In the genomic region with DNA sequence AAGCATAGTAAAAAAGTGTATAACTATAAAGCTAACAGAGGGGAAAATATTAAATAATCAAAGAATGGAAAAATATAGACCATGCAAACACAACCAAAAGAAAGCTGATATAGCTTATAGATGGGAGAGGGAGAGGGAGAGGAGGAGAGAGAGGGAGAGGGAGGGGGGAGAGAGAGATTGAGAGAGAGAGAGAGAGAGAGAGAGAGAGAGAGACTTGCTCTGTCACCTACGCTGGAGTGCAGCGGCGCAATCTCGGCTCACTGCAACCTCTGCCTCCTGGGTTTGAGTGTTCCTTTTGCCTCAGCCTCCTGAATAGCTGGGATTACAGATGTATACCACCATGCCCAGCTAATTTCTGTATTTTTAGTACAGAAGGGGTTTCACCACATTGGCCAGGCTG, we compare ENCODE assay signal across 1 cellular context.
TF ChIP-seq lines count a peak whose summit lies in the region.

No MANE protein-coding gene starts in this region.

TF ChIP-seq in WTC11, 78 proteins besides CTCF, POLR2A, EP300 and RAD21 (continued from another document):
- TF ChIP-seq, protein P1, sequence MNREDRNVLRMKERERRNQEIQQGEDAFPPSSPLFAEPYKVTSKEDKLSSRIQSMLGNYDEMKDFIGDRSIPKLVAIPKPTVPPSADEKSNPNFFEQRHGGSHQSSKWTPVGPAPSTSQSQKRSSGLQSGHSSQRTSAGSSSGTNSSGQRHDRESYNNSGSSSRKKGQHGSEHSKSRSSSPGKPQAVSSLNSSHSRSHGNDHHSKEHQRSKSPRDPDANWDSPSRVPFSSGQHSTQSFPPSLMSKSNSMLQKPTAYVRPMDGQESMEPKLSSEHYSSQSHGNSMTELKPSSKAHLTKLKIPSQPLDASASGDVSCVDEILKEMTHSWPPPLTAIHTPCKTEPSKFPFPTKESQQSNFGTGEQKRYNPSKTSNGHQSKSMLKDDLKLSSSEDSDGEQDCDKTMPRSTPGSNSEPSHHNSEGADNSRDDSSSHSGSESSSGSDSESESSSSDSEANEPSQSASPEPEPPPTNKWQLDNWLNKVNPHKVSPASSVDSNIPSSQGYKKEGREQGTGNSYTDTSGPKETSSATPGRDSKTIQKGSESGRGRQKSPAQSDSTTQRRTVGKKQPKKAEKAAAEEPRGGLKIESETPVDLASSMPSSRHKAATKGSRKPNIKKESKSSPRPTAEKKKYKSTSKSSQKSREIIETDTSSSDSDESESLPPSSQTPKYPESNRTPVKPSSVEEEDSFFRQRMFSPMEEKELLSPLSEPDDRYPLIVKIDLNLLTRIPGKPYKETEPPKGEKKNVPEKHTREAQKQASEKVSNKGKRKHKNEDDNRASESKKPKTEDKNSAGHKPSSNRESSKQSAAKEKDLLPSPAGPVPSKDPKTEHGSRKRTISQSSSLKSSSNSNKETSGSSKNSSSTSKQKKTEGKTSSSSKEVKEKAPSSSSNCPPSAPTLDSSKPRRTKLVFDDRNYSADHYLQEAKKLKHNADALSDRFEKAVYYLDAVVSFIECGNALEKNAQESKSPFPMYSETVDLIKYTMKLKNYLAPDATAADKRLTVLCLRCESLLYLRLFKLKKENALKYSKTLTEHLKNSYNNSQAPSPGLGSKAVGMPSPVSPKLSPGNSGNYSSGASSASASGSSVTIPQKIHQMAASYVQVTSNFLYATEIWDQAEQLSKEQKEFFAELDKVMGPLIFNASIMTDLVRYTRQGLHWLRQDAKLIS (CRISPR knock-in tag; IDR thresholded peaks at IDR 0.05; ENCODE audit: borderline replicate concordance) = no peak
- TF ChIP-seq GRHL2 (CRISPR knock-in tag; IDR thresholded peaks at IDR 0.05; ENCODE audit: insufficient replicate concordance, severe bottlenecking) (no peak), SOX15 (CRISPR knock-in tag; IDR thresholded peaks at IDR 0.05) (no peak), NR2C2 (CRISPR knock-in tag; IDR thresholded peaks at IDR 0.05) (no peak), FOXK1 (CRISPR knock-in tag; IDR thresholded peaks at IDR 0.05) (no peak), ZNF671 (CRISPR knock-in tag; IDR thresholded peaks at IDR 0.05) (no peak)
